Comparison of ENCODE assay signal across 14 cellular contexts in the genomic region with DNA sequence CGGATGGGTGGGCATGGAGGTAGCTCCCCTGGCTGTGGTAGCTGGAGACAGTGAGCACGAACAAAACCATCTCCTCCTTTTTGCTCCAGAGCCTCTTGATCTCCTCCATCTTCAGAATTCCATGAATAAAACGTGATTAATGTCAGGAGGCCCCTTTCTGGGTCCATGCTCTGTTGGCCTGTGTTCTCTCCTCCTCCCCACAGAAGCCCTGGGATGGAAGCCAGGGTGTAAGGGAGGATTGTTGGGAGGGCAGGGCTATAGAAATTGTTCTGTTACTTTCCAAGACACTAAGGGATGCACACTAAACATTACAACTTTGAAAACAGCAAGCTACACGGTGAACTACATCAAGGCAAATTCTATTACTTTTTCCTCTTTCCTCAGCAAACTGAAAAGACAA.
DNase-seq lines count a peak whose midpoint lies in the region; ATAC-seq and TF ChIP-seq lines count a peak whose summit lies in the region.
"Had no signal": no experiment of that assay in that cellular context is flagged by ENCODE, and none has a peak within 500 bp of the region (broad histone marks: within the 10 kb centered on the region; RNA-seq: fewer than 3 reads in every experiment).

No MANE protein-coding gene starts in this region.

- peaks cover 34% of the 10 kb centered on the region for H3K79me2 ChIP-seq in Karpas-422 (ENCODE audit: low read length)

- no peaks in the 10 kb centered on the region for H3K27me3 ChIP-seq in Karpas-422 (ENCODE audit: low read length)
- H3K27me3 ChIP-seq in HAP-1 (ENCODE audit: low read depth), result no peaks in the 10 kb centered on the region

- H3K27me3 Mint-ChIP-seq in CD14-positive monocyte (ENCODE audit: low read depth in 3 of 3), result no peaks in the 10 kb centered on the region
- H3K27me3 Mint-ChIP-seq in Calu3 (ENCODE audit: unreplicated experiment), result no peaks in the 10 kb centered on the region

- H3K4me1 ChIP-seq in Karpas-422 (ENCODE audit: low read length) (peaks cover 64% of the 10 kb centered on the region), HAP-1 (no peaks in the 10 kb centered on the region)

- H3K4me1 Mint-ChIP-seq in CD14-positive monocyte, result peaks cover 83% of the 10 kb centered on the region
- no peaks in the 10 kb centered on the region for H3K4me1 Mint-ChIP-seq in Calu3 (ENCODE audit: low read depth, unreplicated experiment)

- H3K4me3 ChIP-seq in Karpas-422 (ENCODE audit: low read length), result no peak overlapping the region
- H3K4me3 ChIP-seq in coronary artery, result no peak overlapping the region
- no peak overlapping the region for H3K4me3 ChIP-seq in HAP-1
- H3K4me3 ChIP-seq: lower lobe of right lung had no signal

- no peaks in the 10 kb centered on the region for H3K9me2 ChIP-seq in Karpas-422 (replicated peaks; ENCODE audit: insufficient read depth, low read length)

- H3K27ac Mint-ChIP-seq in CD14-positive monocyte (peak overlapping the region in 4 of 7 donors; percentile 46 to 69 (median 58)), Calu3 (ENCODE audit: unreplicated experiment) (no peak overlapping the region)

- H3K9me3 Mint-ChIP-seq in CD14-positive monocyte, result no peaks in the 10 kb centered on the region
- no peaks in the 10 kb centered on the region for H3K9me3 Mint-ChIP-seq in Calu3 (ENCODE audit: low read depth, unreplicated experiment)

- CTCF ChIA-PET in Calu3 (lab: Charles Lee), result no interaction called here

- H3K36me3 Mint-ChIP-seq in CD14-positive monocyte (peaks cover 18 to 58% of the 10 kb centered on the region in 2 donors), Calu3 (ENCODE audit: insufficient read depth, unreplicated experiment) (peaks cover 16% of the 10 kb centered on the region)

- no peak overlapping the region for H3K4me3 Mint-ChIP-seq in CD14-positive monocyte
- H3K4me3 Mint-ChIP-seq in Calu3 (ENCODE audit: low read depth, unreplicated experiment), result no peak overlapping the region

- no peak overlapping the region for H3K4me2 ChIP-seq in Karpas-422 (ENCODE audit: low read depth, low read length, poor library complexity, severe bottlenecking)

- TF ChIP-seq CTCF in CD14-positive monocyte (IDR thresholded peaks at IDR 0.05) (no peak), coronary artery (IDR thresholded peaks at IDR 0.05) (no peak), Calu3 (IDR thresholded peaks at IDR 0.05; ENCODE audit: unreplicated experiment) (no peak)

- no peak for DNase-seq in CD14-positive monocyte (ENCODE audit: low spot score)
- DNase-seq in Karpas-422, result no peak
- DNase-seq in coronary artery (ENCODE audit: low spot score), result no peak
- DNase-seq in posterior vena cava (ENCODE audit: low spot score), result peak; percentile 12
- no peak for DNase-seq in Calu3
- DNase-seq in HAP-1 (ENCODE audit: low spot score in 2 of 2), result no peak
- no peak for DNase-seq in cerebellar cortex (ENCODE audit: low spot score)
- DNase-seq: activated CD4-positive, CD25-positive, alpha-beta regulatory T cell; amygdala; cortex of kidney; lower lobe of right lung; RPMI8226; stimulated activated CD4-positive, alpha-beta T cell treated with anti-CD3 and anti-CD28 coated beads, Interleukin-4, amount 100 ng/mL, for 24 hours had no signal

- H2AFZ ChIP-seq in Karpas-422 (ENCODE audit: low read length), result no peak overlapping the region

- H4K20me1 ChIP-seq in Karpas-422 (ENCODE audit: insufficient read depth, low read depth, low read length), result no peaks in the 10 kb centered on the region

- intact Hi-C loops in CD14-positive monocyte (cut with micrococcal nuclease) (no loop called here), posterior vena cava (cut with DNase I) (no loop called here), Calu3 (cut with micrococcal nuclease; ENCODE audit: unreplicated experiment) (loop anchor here (10.0 kb wide), 1 partner anchor 440 kb away; no protein-coding TSS in a partner anchor)

- no peaks in the 10 kb centered on the region for H3K9me3 ChIP-seq in Karpas-422 (ENCODE audit: low read length)
- H3K9me3 ChIP-seq in HAP-1, result no peaks in the 10 kb centered on the region
- H3K9me3 ChIP-seq: lower lobe of right lung had no signal

- H3K36me3 ChIP-seq in Karpas-422 (ENCODE audit: insufficient read depth, low read length) (peaks cover 5% of the 10 kb centered on the region; the same call in 1 of the 2 replicates), HAP-1 (replicated peaks) (peaks cover 4% of the 10 kb centered on the region)

- no peak for ATAC-seq in GM21825 (IDR thresholded peaks at IDR 0.05; ENCODE audit: unreplicated experiment)
- ATAC-seq: lower lobe of right lung had no signal

- no TSS peak for BruUV-seq in Calu3 (replicated peaks; lab: Mats Ljungman, UMichigan)

- H3K27ac ChIP-seq in Karpas-422 (ENCODE audit: low read length) (0 out of 2 replicates have a peak overlapping the region, but pooled peaks have one; percentile 26), coronary artery (peak overlapping the region; percentile 56 to 70)
- H3K27ac ChIP-seq: lower lobe of right lung had no signal

- H3K9ac ChIP-seq in Karpas-422 (ENCODE audit: low read length), result no peak overlapping the region

- in situ Hi-C loops in HAP-1 (cut with MboI; ENCODE audit: low sequenced_read_pairs), result loop anchor here (25.0 kb wide), 1 partner anchor 323 kb away; no protein-coding TSS in a partner anchor
